In genomic region chr11:71252434-71252781, GRCh38 we compare ENCODE assay signal across 9 cellular contexts. TPM values are rescaled to one million over a fixed set of nuclear protein-coding genes. Genes with fewer than 3 reads are reported as not detected.
A peak's percentile ranks its signal among the peaks of the same experiment; 100 is the strongest.
DNase-seq lines count a peak whose midpoint lies in the region; ATAC-seq and TF ChIP-seq lines count a peak whose summit lies in the region.
"Had no signal": no experiment of that assay in that cellular context is flagged by ENCODE, and none has a peak within 500 bp of the region (broad histone marks: within the 10 kb centered on the region; RNA-seq: fewer than 3 reads in every experiment).

TSS of gene SHANK2 (minus strand) at chr11:71252577. CDS start at chr11:71147326, 105,251 bp downstream.

- H3K79me2 ChIP-seq in trophoblast cell (ENCODE audit: control insufficient read depth, insufficient read depth, low read length, poor library complexity) = peaks cover 26% of the 10 kb centered on the region

- in situ Hi-C loops in ACHN (cut with HindIII; ENCODE audit: low pct_ligation_motif_present, low pct_unique_long_range_greater_than_20kb, low sequenced_read_pairs) = loop anchor here (10.0 kb wide), 1 partner anchor 58 kb away; no protein-coding TSS in a partner anchor

- H3K4me1 ChIP-seq in Peyer's patch (peaks cover 0 to 19% (median 5%) of the 10 kb centered on the region in 4 donors), trophoblast cell (ENCODE audit: control insufficient read depth in 1 of 2, insufficient read depth in 2 of 2, low read length in 2 of 2) (peaks cover 35 to 39% of the 10 kb centered on the region in 2 experiments)

- H3K4ac ChIP-seq in trophoblast cell (ENCODE audit: low read depth, low read length) = peak within 1 kb of the TSS; percentile 95

- H2BK12ac ChIP-seq in trophoblast cell (ENCODE audit: low read length) = peak within 1 kb of the TSS; percentile 68

- ATAC-seq in HG03039 (IDR thresholded peaks at IDR 0.05; ENCODE audit: unreplicated experiment) = no peak

- H4K91ac ChIP-seq in trophoblast cell (ENCODE audit: low read depth, low read length) = peak within 1 kb of the TSS; percentile 99

- no CpG with 5 or more reads among the region's 55 CpGs for WGBS in trophoblast cell (ENCODE audit: extremely low coverage, insufficient coverage, insufficient read length)

- H3K9me3 ChIP-seq in Peyer's patch (no peaks in the 10 kb centered on the region), trophoblast cell (ENCODE audit: insufficient read depth, low read depth, low read length) (no peaks in the 10 kb centered on the region)

- peaks cover 37% of the 10 kb centered on the region for H3K79me1 ChIP-seq in trophoblast cell (ENCODE audit: low read length)

- H3K27ac ChIP-seq in Peyer's patch (peak within 1 kb of the TSS in 3 of 4 donors; percentile 65 to 88 (median 68)), trophoblast cell (ENCODE audit: low read depth, low read length) (peak within 1 kb of the TSS; percentile 54)
- H3K27ac ChIP-seq: KMS-11 had no signal

- peak within 1 kb of the TSS; percentile 31 to 74 (median 52) for H3K4me3 ChIP-seq in Peyer's patch
- peak within 1 kb of the TSS; percentile 86 for H3K4me3 ChIP-seq in trophoblast cell (ENCODE audit: low read depth, low read length)

- H3K23ac ChIP-seq in trophoblast cell (ENCODE audit: low read length) = no peak within 1 kb of the TSS

- H3K14ac ChIP-seq in trophoblast cell (ENCODE audit: low read length) = peak within 1 kb of the TSS; percentile 99

- H4K8ac ChIP-seq in trophoblast cell (ENCODE audit: low read depth, low read length) = peak within 1 kb of the TSS; percentile 90

- H2AFZ ChIP-seq in trophoblast cell (ENCODE audit: insufficient read depth, low read length, poor library complexity) = peak within 1 kb of the TSS; percentile 97

- no peaks in the 10 kb centered on the region for H3K27me3 ChIP-seq in Peyer's patch
- H3K27me3 ChIP-seq in trophoblast cell (ENCODE audit: insufficient read depth, low read length) = no peaks in the 10 kb centered on the region

- TF ChIP-seq POLR2A in Peyer's patch (IDR thresholded peaks at IDR 0.05) = peak in 1 of 2 donors; percentile 23

- H3K4me2 ChIP-seq in trophoblast cell (ENCODE audit: low read length) = peak within 1 kb of the TSS; percentile 80
- H3K4me2 ChIP-seq: KMS-11 had no signal

- peak within 1 kb of the TSS; percentile 82 for H4K12ac ChIP-seq in trophoblast cell (ENCODE audit: low read depth, low read length)

- peak within 1 kb of the TSS; percentile 96 for H2AK5ac ChIP-seq in trophoblast cell (ENCODE audit: low read length)

- peak within 1 kb of the TSS; percentile 99 for H3K18ac ChIP-seq in trophoblast cell (ENCODE audit: low read length)

- TF ChIP-seq CTCF in Peyer's patch (IDR thresholded peaks at IDR 0.05) = no peak

- DNase-seq in D341Med (ENCODE audit: low spot score) (peak; percentile 41), Peyer's patch (peak in 1 of 3 donors; percentile 75), germinal center (ENCODE audit: low spot score) (peak; percentile 33), trophoblast cell (peak; percentile 38 to 64), ACHN (no peak), T-helper 2 cell (no peak), C1 segment of cervical spinal cord (lab: John Stamatoyannopoulos, UW) (no peak)

- peak within 1 kb of the TSS; percentile 94 for H2BK5ac ChIP-seq in trophoblast cell (ENCODE audit: low read depth, low read length, poor library complexity)

- peak within 1 kb of the TSS; percentile 79 for H3K9ac ChIP-seq in trophoblast cell (ENCODE audit: low read length)
- H3K9ac ChIP-seq: KMS-11 had no signal

- H3K36me3 ChIP-seq in Peyer's patch (no peaks in the 10 kb centered on the region), trophoblast cell (ENCODE audit: control insufficient read depth in 1 of 2, insufficient read depth in 2 of 2, low read length in 2 of 2) (peaks cover 0 to 6% of the 10 kb centered on the region in 2 experiments)

- H2BK120ac ChIP-seq in trophoblast cell (ENCODE audit: insufficient read depth, low read length, poor library complexity) = peak within 1 kb of the TSS; percentile 95

RNA-seq across cellular contexts. Expression of gene SHANK2, which starts in this region (rescaled TPM):
- total RNA-seq in Peyer's patch = 100 to 1,000 TPM in 1 of 4 donors, 10 to 100 TPM in 3; 26.1 to 109 (median 56.6) TPM
- polyA plus RNA-seq in trophoblast cell (2013) = 20.8 and 21.4 TPM in 2 replicates

Comparison
In these comparisons a context has a peak if more than half of its experiments do, and no peak if none do; other contexts are left out.
1. DNase-seq: peak in D341Med (single experiment), germinal center (single experiment) and trophoblast cell (2 of 2); none in ACHN (single experiment), T-helper 2 cell (0 of 5) and C1 segment of cervical spinal cord (0 of 14).